Comparison of ENCODE assay signal across 8 cellular contexts in genomic region chrX:154534526-154535322, GRCh38. TPM values are rescaled to one million over a fixed set of nuclear protein-coding genes. Genes with fewer than 3 reads are reported as not detected.
DNase-seq lines count a peak whose midpoint lies in the region; ATAC-seq and TF ChIP-seq lines count a peak whose summit lies in the region.

No MANE protein-coding gene starts in this region.

- no peak overlapping the region for H3K27ac Mint-ChIP-seq in nephron
- H3K27ac Mint-ChIP-seq in stimulated activated naive CD8-positive, alpha-beta T cell treated with anti-CD3 and anti-CD28 coated beads, Interleukin-15, amount 100 ng/mL, for 72 hours = peak overlapping the region in 1 of 2 donors; percentile 78

- H3K27ac ChIP-seq in Panc1 (ENCODE audit: low read length) (peak overlapping the region; percentile 67), esophagus muscularis mucosa (replicated peaks in 1 of 4) (peak overlapping the region; percentile 19 to 66 (median 50))

- H3K27me3 Mint-ChIP-seq in nephron (ENCODE audit: low read depth) = no peaks in the 10 kb centered on the region
- H3K27me3 Mint-ChIP-seq in stimulated activated naive CD8-positive, alpha-beta T cell treated with anti-CD3 and anti-CD28 coated beads, Interleukin-15, amount 100 ng/mL, for 72 hours = no peaks in the 10 kb centered on the region

- no peaks in the 10 kb centered on the region for H3K4me1 Mint-ChIP-seq in nephron
- peaks cover 28% of the 10 kb centered on the region for H3K4me1 Mint-ChIP-seq in stimulated activated naive CD8-positive, alpha-beta T cell treated with anti-CD3 and anti-CD28 coated beads, Interleukin-15, amount 100 ng/mL, for 72 hours

- BruUV-seq in Panc1 (replicated peaks; lab: Mats Ljungman, UMichigan) = no TSS peak

- TF ChIP-seq POLR2A in esophagus muscularis mucosa (IDR thresholded peaks at IDR 0.05; ENCODE audit: low read depth) = no peak

- intact Hi-C loops in Panc1 (cut with micrococcal nuclease; ENCODE audit: unreplicated experiment) (no loop called here), esophagus muscularis mucosa (cut with DNase I) (loop anchor here (5.0 kb wide), 1 partner anchor 132 kb away; no protein-coding TSS in a partner anchor)

- POLR2A ChIA-PET in Panc1 (lab: Charles Lee) = no interaction called here

- TF ChIP-seq CTCF in Panc1 (IDR thresholded peaks at IDR 0.05) (no peak), esophagus muscularis mucosa (IDR thresholded peaks at IDR 0.05) (peak; percentile 93 to 100 (median 100)), nephron (IDR thresholded peaks at IDR 0.05; ENCODE audit: unreplicated experiment in 3 of 3) (peak; percentile 84 to 92 (median 88))

- no peak overlapping the region for H3K4me3 ChIP-seq in Panc1 (ENCODE audit: low read depth in 2 of 2, low read length in 2 of 2)
- H3K4me3 ChIP-seq in esophagus muscularis mucosa = no peak overlapping the region

- H3K36me3 Mint-ChIP-seq in nephron (ENCODE audit: low read depth) = peaks cover 14% of the 10 kb centered on the region

- H3K4me3 Mint-ChIP-seq in nephron = no peak overlapping the region
- H3K4me3 Mint-ChIP-seq in stimulated activated naive CD8-positive, alpha-beta T cell treated with anti-CD3 and anti-CD28 coated beads, Interleukin-15, amount 100 ng/mL, for 72 hours = peak overlapping the region in 1 of 2 donors; percentile 64

- TF ChIP-seq EP300 in esophagus muscularis mucosa (IDR thresholded peaks at IDR 0.05) = no peak

- CTCF ChIA-PET in Panc1 (lab: Charles Lee) = interaction anchor here (1.0 kb wide), 1 partner anchor 8 kb away, joined by 10 read pairs; no protein-coding TSS in a partner anchor

- ATAC-seq in GM21576 (IDR thresholded peaks at IDR 0.05; ENCODE audit: unreplicated experiment) (peak; percentile 95), Panc1 (peak; percentile 86)
- ATAC-seq in stimulated activated naive CD8-positive, alpha-beta T cell treated with anti-CD3 and anti-CD28 coated beads, Interleukin-15, amount 100 ng/mL, for 72 hours = peak; percentile 96

- peak; percentile 92 for DNase-seq in DMS53 (lab: John Stamatoyannopoulos, UW)
- peak; percentile 93 for DNase-seq in KBM-7
- no peak for DNase-seq in Panc1 (ENCODE audit: low read depth, low spot score)
- DNase-seq in activated T-cell treated with anti-CD3 and anti-CD28 coated beads for 48 hours (ENCODE audit: low read depth) = peak; percentile 83
- DNase-seq in esophagus muscularis mucosa (ENCODE audit: extremely low spot score) = no peak
- peak; percentile 83 to 87 for DNase-seq in stimulated activated naive CD8-positive, alpha-beta T cell treated with anti-CD3 and anti-CD28 coated beads, Interleukin-15, amount 100 ng/mL, for 72 hours

- peaks cover 5% of the 10 kb centered on the region for H3K9me3 Mint-ChIP-seq in nephron
- H3K9me3 Mint-ChIP-seq in stimulated activated naive CD8-positive, alpha-beta T cell treated with anti-CD3 and anti-CD28 coated beads, Interleukin-15, amount 100 ng/mL, for 72 hours = no peaks in the 10 kb centered on the region

- H3K27me3 ChIP-seq in Panc1 (ENCODE audit: control insufficient read depth, insufficient read depth, low read length) (no peaks in the 10 kb centered on the region), esophagus muscularis mucosa (no peaks in the 10 kb centered on the region)

- WGBS in esophagus muscularis mucosa = 47% methylated on average over 9 of the region's 34 CpGs

- H3K9me3 ChIP-seq in Panc1 (ENCODE audit: control insufficient read depth, insufficient read depth, low read depth, low read length) (no peaks in the 10 kb centered on the region), esophagus muscularis mucosa (no peaks in the 10 kb centered on the region)

- H3K36me3 ChIP-seq in Panc1 (ENCODE audit: control insufficient read depth, insufficient read depth, low read length) (peaks cover 10% of the 10 kb centered on the region), esophagus muscularis mucosa (peaks cover 0 to 41% (median 27%) of the 10 kb centered on the region in 4 donors)

- in situ Hi-C loops in KBM-7 (cut with MboI; ENCODE audit: low pct_unique_long_range_greater_than_20kb, low sequenced_read_pairs) (no loop called here), Panc1 (cut with HindIII; ENCODE audit: low pct_unique_long_range_greater_than_20kb, low sequenced_read_pairs) (no loop called here)

- H3K4me1 ChIP-seq in Panc1 (ENCODE audit: control insufficient read depth, insufficient read depth, low read length) = peaks cover 14% of the 10 kb centered on the region
- peaks cover 4 to 11% (median 5%) of the 10 kb centered on the region in 4 donors for H3K4me1 ChIP-seq in esophagus muscularis mucosa

RNA-seq across cellular contexts. Expression of gene G6PD, which starts 11.9 kb away (rescaled TPM):
- total RNA-seq in Panc1 (2021; ENCODE audit: unreplicated experiment) = 615 TPM
- 973 TPM for polyA plus RNA-seq in Panc1 (2012; ENCODE audit: insufficient read length)
- total RNA-seq in esophagus muscularis mucosa = 10 to 100 TPM; 22.0 to 43.8 (median 27.3) TPM

RNA-seq across cellular contexts. Expression of gene IKBKG, which starts 12.7 kb away (rescaled TPM):
- total RNA-seq in Panc1 (2021; ENCODE audit: unreplicated experiment) (76.3 TPM), esophagus muscularis mucosa (10 to 100 TPM; 12.0 to 18.3 (median 17.3) TPM)
- 104 TPM for polyA plus RNA-seq in Panc1 (2012; ENCODE audit: insufficient read length)

RNA-seq across cellular contexts. Expression of gene FAM3A, which starts 18.7 kb away (rescaled TPM):
- 88.8 TPM for total RNA-seq in Panc1 (2021; ENCODE audit: unreplicated experiment)
- 137 TPM for polyA plus RNA-seq in Panc1 (2012; ENCODE audit: insufficient read length)
- 10 to 100 TPM; 34.9 to 49.4 (median 40.4) TPM for total RNA-seq in esophagus muscularis mucosa

RNA-seq across cellular contexts. Expression of gene SLC10A3, which starts 44.3 kb away (rescaled TPM):
- total RNA-seq in Panc1 (2021; ENCODE audit: unreplicated experiment) (64.1 TPM), esophagus muscularis mucosa (10 to 100 TPM; 24.5 to 44.9 (median 38.1) TPM)
- 92.1 TPM for polyA plus RNA-seq in Panc1 (2012; ENCODE audit: insufficient read length)

RNA-seq across cellular contexts. Expression of gene UBL4A, which starts 48.3 kb away (rescaled TPM):
- total RNA-seq in Panc1 (2021; ENCODE audit: unreplicated experiment) (65.4 TPM), esophagus muscularis mucosa (10 to 100 TPM; 41.7 to 75.8 (median 57.9) TPM)
- polyA plus RNA-seq in Panc1 (2012; ENCODE audit: insufficient read length) = 96.8 TPM

Comparison
In these comparisons a context has a peak if more than half of its experiments do, and no peak if none do; other contexts are left out.
1. DNase-seq: peak in DMS53 (single experiment), KBM-7 (single experiment), activated T-cell treated with anti-CD3 and anti-CD28 coated beads for 48 hours (single experiment) and stimulated activated naive CD8-positive, alpha-beta T cell treated with anti-CD3 and anti-CD28 coated beads, Interleukin-15, amount 100 ng/mL, for 72 hours (2 of 2); none in Panc1 (single experiment) and esophagus muscularis mucosa (single experiment).
2. RNA of gene G6PD, which starts 11.9 kb away (total RNA-seq): 615 TPM in Panc1 (single experiment); 22.0 to 43.8 TPM in esophagus muscularis mucosa; every median in the first group is over 10 times any median in the second.
3. Peak in every context shown above with its lines, with median percentiles within 50 percentile points of each other: ATAC-seq.